ENCODE assay signal across 8 cellular contexts in genomic region chr20:46690219-46691111, GRCh38. TPM values are rescaled to one million over a fixed set of nuclear protein-coding genes. Genes with fewer than 3 reads are reported as not detected.
A peak's percentile ranks its signal among the peaks of the same experiment; 100 is the strongest.
DNase-seq lines count a peak whose midpoint lies in the region; ATAC-seq, FAIRE-seq and TF ChIP-seq lines count a peak whose summit lies in the region.

No MANE protein-coding gene starts in this region.

- no peak for TF ChIP-seq CTCF in fibroblast of mammary gland (conservative IDR thresholded peaks at IDR 0.05; ENCODE audit: control insufficient read depth, insufficient read depth, low read depth, low read length)
- no peak for TF ChIP-seq CTCF in sigmoid colon (IDR thresholded peaks at IDR 0.05)
- TF ChIP-seq CTCF in mucosa of descending colon (IDR thresholded peaks at IDR 0.05): no peak

- H3K4me3 ChIP-seq in HAP-1: peak overlapping the region; percentile 83
- peak overlapping the region; percentile 59 for H3K4me3 ChIP-seq in fibroblast of mammary gland (ENCODE audit: control insufficient read depth, low read depth, low read length)
- H3K4me3 ChIP-seq in sigmoid colon: peak overlapping the region in 3 of 4 donors; percentile 80 to 91 (median 85)
- no peak overlapping the region for H3K4me3 ChIP-seq in mucosa of descending colon

- H3K27ac Mint-ChIP-seq in T-helper 17 cell: peak overlapping the region; percentile 93

- peaks cover 33% of the 10 kb centered on the region for H3K4me1 Mint-ChIP-seq in T-helper 17 cell

- TF ChIP-seq POLR2A in sigmoid colon (IDR thresholded peaks at IDR 0.05) (no peak), GM12891 (IDR thresholded peaks at IDR 0.05; ENCODE audit: low read depth, low read length) (no peak)

- DNase-seq in HAP-1 (ENCODE audit: low spot score in 2 of 2) (no peak), T-helper 17 cell (no peak), fibroblast of mammary gland (ENCODE audit: low read depth) (peak; percentile 42), sigmoid colon (peak; percentile 1), superior temporal gyrus (ENCODE audit: extremely low spot score) (no peak), GM12891 (ENCODE audit: insufficient read length, low spot score) (no peak), mucosa of descending colon (no peak)

- no peak for ATAC-seq in T-helper 17 cell
- no peak for ATAC-seq in activated CD4-positive, CD25-positive, alpha-beta regulatory T cell treated with anti-CD3 and anti-CD28 coated beads, Interleukin-2, amount 50 U/mL, for 24 hours
- no peak for ATAC-seq in mucosa of descending colon

- H3K4me3 Mint-ChIP-seq in T-helper 17 cell: no peak overlapping the region

- no peaks in the 10 kb centered on the region for H3K27me3 ChIP-seq in HAP-1 (ENCODE audit: low read depth)
- no peaks in the 10 kb centered on the region for H3K27me3 ChIP-seq in sigmoid colon

- no peaks in the 10 kb centered on the region for H3K27me3 Mint-ChIP-seq in T-helper 17 cell

- H3K36me3 Mint-ChIP-seq in T-helper 17 cell (ENCODE audit: low read depth): peaks cover 3% of the 10 kb centered on the region

- FAIRE-seq in GM12891 (lab: Jason Lieb, UNC): no peak

- peaks cover 14% of the 10 kb centered on the region for H3K36me3 ChIP-seq in HAP-1 (replicated peaks)
- peaks cover 0 to 16% (median 2%) of the 10 kb centered on the region in 4 donors for H3K36me3 ChIP-seq in sigmoid colon
- H3K36me3 ChIP-seq in mucosa of descending colon (ENCODE audit: low read depth): peaks cover 4% of the 10 kb centered on the region

- no peak for TF ChIP-seq EP300 in sigmoid colon (IDR thresholded peaks at IDR 0.05)

- WGBS in sigmoid colon, 2 donors: 51 to 62% methylated on average over 13 of the region's 13 CpGs

- intact Hi-C loops in sigmoid colon (cut with DNase I): no loop called here
- intact Hi-C loops in mucosa of descending colon (cut with DNase I, micrococcal nuclease): no loop called here

- in situ Hi-C loops in HAP-1 (cut with MboI; ENCODE audit: low sequenced_read_pairs): no loop called here

- peaks cover 19% of the 10 kb centered on the region for H3K4me1 ChIP-seq in HAP-1
- H3K4me1 ChIP-seq in sigmoid colon: peaks cover 0 to 32% (median 26%) of the 10 kb centered on the region in 4 donors
- peaks cover 15% of the 10 kb centered on the region for H3K4me1 ChIP-seq in mucosa of descending colon (ENCODE audit: low read depth)

- H3K9me3 ChIP-seq in HAP-1 (no peaks in the 10 kb centered on the region), T-helper 17 cell (ENCODE audit: control insufficient read depth, low read length, poor library complexity, severe bottlenecking) (no peaks in the 10 kb centered on the region), sigmoid colon (no peaks in the 10 kb centered on the region), mucosa of descending colon (no peaks in the 10 kb centered on the region)

- peak overlapping the region; percentile 94 to 99 (median 96) for H3K27ac ChIP-seq in sigmoid colon

TF ChIP-seq in GM12891, 5 proteins besides CTCF, POLR2A, EP300 and RAD21:
- no peak for TF ChIP-seq POLR2AphosphoS5 (IDR thresholded peaks at IDR 0.05; ENCODE audit: low read depth, low read length)
- no peak for TF ChIP-seq PAX5 (IDR thresholded peaks at IDR 0.05; ENCODE audit: insufficient read depth, low read length, severe bottlenecking)
- TF ChIP-seq SPI1 (IDR thresholded peaks at IDR 0.05; ENCODE audit: low read depth, low read length): no peak
- no peak for TF ChIP-seq POU2F2 (IDR thresholded peaks at IDR 0.05; ENCODE audit: low read depth, low read length)
- no peak for TF ChIP-seq TAF1 (IDR thresholded peaks at IDR 0.05; ENCODE audit: low read depth, low read length)

RNA-seq across cellular contexts. Expression of gene TP53RK, which starts 1.2 kb away (rescaled TPM):
- total RNA-seq in T-helper 17 cell: 1 to 10 TPM; 4.6 to 6.8 TPM
- total RNA-seq in sigmoid colon: 10 to 100 TPM in 3 of 4 donors, 1 to 10 TPM in 1; 9.1 to 24.4 (median 18.9) TPM
- 10 to 100 TPM in 1 of 3 donors, 1 to 10 TPM in 2; 8.4 to 10.2 (median 9.5) TPM for polyA plus RNA-seq in sigmoid colon
- polyA plus RNA-seq in GM12891 (2012; ENCODE audit: low read depth, missing spikeins): 9.4 TPM
- total RNA-seq in mucosa of descending colon: 10 to 100 TPM in 1 of 3 donors, 1 to 10 TPM in 2; 7.8 to 10.4 (median 8.2) TPM

RNA-seq across cellular contexts. Expression of gene SLC2A10, which starts 19.0 kb away (rescaled TPM):
- total RNA-seq in T-helper 17 cell (not detected), sigmoid colon (10 to 100 TPM in 1 of 4 donors, 1 to 10 TPM in 3; 6.4 to 18.8 (median 8.8) TPM), mucosa of descending colon (10 to 100 TPM; 13.4 to 37.5 (median 26.3) TPM)
- polyA plus RNA-seq in sigmoid colon: 10 to 100 TPM in 2 of 3 donors, 1 to 10 TPM in 1; 8.6 to 28.2 (median 10.9) TPM
- polyA plus RNA-seq in GM12891 (2012; ENCODE audit: low read depth, missing spikeins): not detected

RNA-seq across cellular contexts. Expression of gene SLC13A3, which starts 39.2 kb away (rescaled TPM):
- total RNA-seq in T-helper 17 cell (under 1 TPM in 1 of 2 donors, not detected in 1; 0.10 TPM), sigmoid colon (1 to 10 TPM in 3 of 4 donors, under 1 TPM in 1; 0.49 to 4.2 (median 1.8) TPM), mucosa of descending colon (under 1 TPM in 2 of 3 donors, not detected in 1; 0.27 to 0.54 TPM)
- polyA plus RNA-seq in sigmoid colon: under 1 TPM in 1 of 3 donors, not detected in 2; 0.48 TPM
- polyA plus RNA-seq in GM12891 (2012; ENCODE audit: low read depth, missing spikeins): 0.18 TPM

Comparison
In these comparisons a context has a peak if more than half of its experiments do, and no peak if none do; other contexts are left out.
1. DNase-seq: peak in fibroblast of mammary gland (single experiment) and sigmoid colon (single experiment); none in HAP-1 (0 of 2), T-helper 17 cell (0 of 3), superior temporal gyrus (single experiment), GM12891 (single experiment) and mucosa of descending colon (0 of 3).
2. RNA of gene SLC2A10, which starts 19.0 kb away (total RNA-seq): 13.4 to 37.5 TPM in mucosa of descending colon and 6.4 to 18.8 TPM in sigmoid colon; not detected in T-helper 17 cell; every median in the first group is over 4 times any median in the second.